ENCODE assay signal across 8 cellular contexts in the genomic region with DNA sequence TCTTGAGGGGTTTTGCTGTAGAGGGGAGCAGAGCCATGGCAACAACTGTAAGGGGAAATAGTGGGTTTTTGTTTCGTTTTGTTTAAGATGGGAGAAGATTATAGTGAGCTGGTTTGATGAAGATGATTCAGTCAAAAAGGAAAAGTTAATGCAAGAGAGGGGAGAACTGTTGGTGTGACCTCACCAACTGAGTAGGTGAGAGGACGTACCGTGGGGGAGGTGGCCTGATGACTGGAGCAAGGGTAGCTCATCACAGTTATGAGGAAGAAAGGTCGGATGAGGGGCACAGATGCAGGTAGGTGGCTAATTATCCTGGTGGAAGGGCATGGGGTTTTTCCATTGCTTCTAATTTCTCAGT. TPM values are rescaled to one million over a fixed set of nuclear protein-coding genes. Genes with fewer than 3 reads are reported as not detected.
DNase-seq lines count a peak whose midpoint lies in the region; TF ChIP-seq lines count a peak whose summit lies in the region.

No MANE protein-coding gene starts in this region.

- H3K27ac ChIP-seq in BLaER1 treated with 17β-estradiol and CSF1 and Interleukin-3, amounts not matched to agents 10 nM and 100 nM: peak overlapping the region in 6 of 11 experiments; percentile 7 to 59 (median 30); a peak in 6 of 22 replicates
- no peak overlapping the region for H3K27ac ChIP-seq in GM23248
- H3K27ac ChIP-seq in SU-DHL-6 (ENCODE audit: low read depth, low read length): no peak overlapping the region
- peak overlapping the region; percentile 95 for H3K27ac ChIP-seq in epithelial cell of prostate

- in situ Hi-C loops in GM23248 (cut with MboI): no loop called here

- no peak overlapping the region for H2AFZ ChIP-seq in GM23248
- H2AFZ ChIP-seq in SU-DHL-6 (ENCODE audit: low read depth, low read length, severe bottlenecking): no peak overlapping the region

- H3K4me2 ChIP-seq in BLaER1 treated with 17β-estradiol and CSF1 and Interleukin-3, amounts not matched to agents 10 nM and 100 nM: peak overlapping the region; percentile 54 to 87 (median 79)
- H3K4me2 ChIP-seq in GM23248 (ENCODE audit: unreplicated experiment) (peak overlapping the region; percentile 2), SU-DHL-6 (ENCODE audit: low read depth, low read length, poor library complexity, severe bottlenecking) (peak overlapping the region; percentile 28)

- H3K9me2 ChIP-seq in GM23248 (ENCODE audit: insufficient read depth) (no peaks in the 10 kb centered on the region), SU-DHL-6 (replicated peaks; ENCODE audit: insufficient read depth, low read length) (no peaks in the 10 kb centered on the region)

- no peaks in the 10 kb centered on the region for H3K9me3 ChIP-seq in BLaER1 treated with 17β-estradiol and CSF1 and Interleukin-3, amounts not matched to agents 10 nM and 100 nM (replicated peaks in 1 of 11)
- H3K9me3 ChIP-seq in GM23248 (ENCODE audit: low read depth): no peaks in the 10 kb centered on the region
- no peaks in the 10 kb centered on the region for H3K9me3 ChIP-seq in SU-DHL-6 (ENCODE audit: insufficient read depth, low read length)

- H3K9ac ChIP-seq in BLaER1 treated with 17β-estradiol and CSF1 and Interleukin-3, amounts not matched to agents 10 nM and 100 nM: peak overlapping the region in 1 of 11 experiments; percentile 22; a peak in 1 of 22 replicates
- H3K9ac ChIP-seq in GM23248: no peak overlapping the region
- no peak overlapping the region for H3K9ac ChIP-seq in SU-DHL-6 (ENCODE audit: low read length)

- DNase-seq in GM23248 (peak; percentile 40), epithelial cell of prostate (ENCODE audit: low read depth, low spot score) (no peak), NCI-H1930 (lab: John Stamatoyannopoulos, UW) (no peak), EL (no peak), activated gamma-delta T cell treated with Interleukin-2 at 50 U/mL for 16 hours (no peak), GM20000 (ENCODE audit: low spot score) (no peak)

- H3K4me3 ChIP-seq in BLaER1 treated with 17β-estradiol and CSF1 and Interleukin-3, amounts not matched to agents 10 nM and 100 nM: peak overlapping the region in 5 of 10 experiments; percentile 6 to 46 (median 32); a peak in 4 of 20 replicates
- H3K4me3 ChIP-seq in GM23248 (no peak overlapping the region), SU-DHL-6 (ENCODE audit: insufficient read depth, low read length, poor library complexity, severe bottlenecking) (no peak overlapping the region)

- H3F3A ChIP-seq in GM23248 (ENCODE audit: insufficient read depth) (peaks cover 29% of the 10 kb centered on the region), SU-DHL-6 (ENCODE audit: insufficient read depth) (no peaks in the 10 kb centered on the region)

- TF ChIP-seq CTCF in SU-DHL-6 (IDR thresholded peaks at IDR 0.05; ENCODE audit: insufficient read depth, low read length, poor library complexity, severe bottlenecking) (no peak), GM20000 (IDR thresholded peaks at IDR 0.05; ENCODE audit: extremely low read depth, missing control alignments) (no peak)

- peaks cover 43 to 83% (median 72%) of the 10 kb centered on the region in 10 experiments for H3K4me1 ChIP-seq in BLaER1 treated with 17β-estradiol and CSF1 and Interleukin-3, amounts not matched to agents 10 nM and 100 nM
- H3K4me1 ChIP-seq in GM23248 (ENCODE audit: insufficient read depth): peaks cover 45% of the 10 kb centered on the region

- 58 to 71% methylated on average over 4 of the region's 4 CpGs for whole genome bisulfite sequencing in GM23248 (ENCODE audit: low coverage in 1 of 2, low lambda C conversion rate in 2 of 2, missing lambda C conversion rate in 2 of 2), 2 experiments

- peaks cover 0 to 63% (median 0%) of the 10 kb centered on the region in 11 experiments; a peak in 8 of 22 replicates for H3K27me3 ChIP-seq in BLaER1 treated with 17β-estradiol and CSF1 and Interleukin-3, amounts not matched to agents 10 nM and 100 nM
- H3K27me3 ChIP-seq in GM23248 (replicated peaks; ENCODE audit: insufficient read depth) (no peaks in the 10 kb centered on the region), SU-DHL-6 (ENCODE audit: low read length) (no peaks in the 10 kb centered on the region)

- no peaks in the 10 kb centered on the region for H3K36me3 ChIP-seq in BLaER1 treated with 17β-estradiol and CSF1 and Interleukin-3, amounts not matched to agents 10 nM and 100 nM
- H3K36me3 ChIP-seq in GM23248 (ENCODE audit: low read depth) (no peaks in the 10 kb centered on the region), SU-DHL-6 (ENCODE audit: low read length) (no peaks in the 10 kb centered on the region)

- H4K20me1 ChIP-seq in BLaER1 treated with 17β-estradiol and CSF1 and Interleukin-3, amounts not matched to agents 10 nM and 100 nM: peaks cover 0 to 25% (median 0%) of the 10 kb centered on the region in 11 experiments; a peak in 8 of 22 replicates
- no peaks in the 10 kb centered on the region for H4K20me1 ChIP-seq in GM23248 (ENCODE audit: insufficient read depth)
- H4K20me1 ChIP-seq in SU-DHL-6 (ENCODE audit: low read depth, low read length): no peaks in the 10 kb centered on the region

- peaks cover 42% of the 10 kb centered on the region for H3K79me2 ChIP-seq in GM23248 (ENCODE audit: insufficient read depth)
- H3K79me2 ChIP-seq in SU-DHL-6 (ENCODE audit: insufficient read depth, low read length): no peaks in the 10 kb centered on the region

RNA-seq across cellular contexts. Expression of a gene that starts 10.7 kb away (rescaled TPM):
- 45.4 and 47.7 TPM in 2 replicates for total RNA-seq in GM23248 (2014; rRNA removed; shearing (Covaris generic))
- polyA plus RNA-seq in GM23248 (2016; fragmentation: Nextera tagmentation; extraction: Ambion mirVana): 18.9 and 20.3 TPM in 2 replicates

Comparison
In these comparisons a context has a peak if more than half of its experiments do, and no peak if none do; other contexts are left out.
1. H3K27ac ChIP-seq: peak in BLaER1 treated with 17β-estradiol and CSF1 and Interleukin-3, amounts not matched to agents 10 nM and 100 nM (6 of 11) and epithelial cell of prostate (single experiment); none in GM23248 (single experiment) and SU-DHL-6 (single experiment).
2. H3K4me2 ChIP-seq: peak in every context shown above with its lines; median percentile 79 in BLaER1 treated with 17β-estradiol and CSF1 and Interleukin-3, amounts not matched to agents 10 nM and 100 nM; 28 in SU-DHL-6; 2 in GM23248.